7 cellular contexts compared by ENCODE assay signal in genomic region chr6:109456710-109457595, GRCh38. TPM values are rescaled to one million over a fixed set of nuclear protein-coding genes. Genes with fewer than 3 reads are reported as not detected.
DNase-seq lines count a peak whose midpoint lies in the region; ATAC-seq and TF ChIP-seq lines count a peak whose summit lies in the region.

No MANE protein-coding gene starts in this region.

- H3K4me1 Mint-ChIP-seq in glutamatergic neuron (ENCODE audit: low read depth, unreplicated experiment) = peaks cover 19% of the 10 kb centered on the region

- intact Hi-C loops in gastrocnemius medialis (cut with DNase I; ENCODE audit: low total_unique reads) = loop anchor here (2.0 to 10.0 kb wide), 4 partner anchors 26 to 902 kb away; partner anchors contain the start of genes AK9, CD164, FIG4 and ZBTB24

- in situ Hi-C loops in gastrocnemius medialis (cut with MboI; ENCODE audit: low sequenced_read_pairs in 4 of 4) (no loop called here), ACHN (cut with HindIII; ENCODE audit: low pct_ligation_motif_present, low pct_unique_long_range_greater_than_20kb, low sequenced_read_pairs) (no loop called here)

- H3K9me3 Mint-ChIP-seq in glutamatergic neuron (ENCODE audit: unreplicated experiment) = peaks cover 20% of the 10 kb centered on the region

- peak overlapping the region; percentile 41 for H3K27ac Mint-ChIP-seq in glutamatergic neuron (ENCODE audit: unreplicated experiment)

- H3K36me3 Mint-ChIP-seq in glutamatergic neuron (ENCODE audit: unreplicated experiment) = no peaks in the 10 kb centered on the region

- peak overlapping the region; percentile 92 for H3K4me3 Mint-ChIP-seq in glutamatergic neuron (ENCODE audit: unreplicated experiment)

- TF ChIP-seq CTCF in WI38 (IDR thresholded peaks at IDR 0.05; ENCODE audit: low read depth, low read length) (no peak), glutamatergic neuron (IDR thresholded peaks at IDR 0.05; ENCODE audit: partially characterized antibody, unreplicated experiment) (no peak), gastrocnemius medialis (IDR thresholded peaks at IDR 0.05 in 4 of 5, conservative IDR thresholded peaks at IDR 0.05 in 1 of 5) (no peak)

- peak overlapping the region; percentile 61 to 74 (median 72) for H3K27ac ChIP-seq in gastrocnemius medialis

- peaks cover 14% of the 10 kb centered on the region for H3K27me3 Mint-ChIP-seq in glutamatergic neuron (ENCODE audit: unreplicated experiment)

- peak; percentile 13 for TF ChIP-seq POLR2A in GM15510 (IDR thresholded peaks at IDR 0.05; ENCODE audit: borderline replicate concordance, extremely low read depth, insufficient read length)
- TF ChIP-seq POLR2A in gastrocnemius medialis (IDR thresholded peaks at IDR 0.05) = peak in 1 of 2 donors; percentile 15

- peaks cover 0 to 5% of the 10 kb centered on the region in 2 donors for H3K36me3 ChIP-seq in gastrocnemius medialis

- peak overlapping the region; percentile 90 for H3K4me3 ChIP-seq in WI38 (ENCODE audit: low read depth, low read length)
- H3K4me3 ChIP-seq in gastrocnemius medialis = peak overlapping the region; percentile 25 to 83 (median 72)

- DNase-seq in glutamatergic neuron = no peak
- peak; percentile 33 to 69 for DNase-seq in gastrocnemius medialis
- no peak for DNase-seq in HPDE6-E6E7 (ENCODE audit: extremely low spot score)
- no peak for DNase-seq in NCI-H345 treated with DMSO at 0.1 percent for 48 hours (lab: John Stamatoyannopoulos, UW; ENCODE audit: unreplicated experiment)
- no peak for DNase-seq in ACHN

- no peaks in the 10 kb centered on the region for H3K27me3 ChIP-seq in gastrocnemius medialis

- peaks cover 18 to 34% of the 10 kb centered on the region in 2 donors for H3K4me1 ChIP-seq in gastrocnemius medialis

- ATAC-seq in gastrocnemius medialis = peak; percentile 55 to 57

- H3K9me3 ChIP-seq in gastrocnemius medialis = no peaks in the 10 kb centered on the region

RNA-seq across cellular contexts. Expression of gene MICAL1, which starts 1.4 kb away (rescaled TPM):
- total RNA-seq in glutamatergic neuron (ENCODE audit: unreplicated experiment) (782 TPM), gastrocnemius medialis (10 to 100 TPM in 1 of 4 donors, 1 to 10 TPM in 3; 6.0 to 11.6 (median 8.0) TPM)

RNA-seq across cellular contexts. Expression of gene SMPD2, which starts 16.4 kb away (rescaled TPM):
- total RNA-seq in glutamatergic neuron (ENCODE audit: unreplicated experiment) (6.4 TPM), gastrocnemius medialis (1 to 10 TPM; 3.9 to 7.7 (median 5.9) TPM)

RNA-seq across cellular contexts. Expression of gene PPIL6, which starts 16.5 kb away (rescaled TPM):
- total RNA-seq in glutamatergic neuron (ENCODE audit: unreplicated experiment) (0.83 TPM), gastrocnemius medialis (1 to 10 TPM in 3 of 4 donors, under 1 TPM in 1; 0.64 to 2.9 (median 1.3) TPM)

RNA-seq across cellular contexts. Expression of gene ZBTB24, which starts 26.1 kb away (rescaled TPM):
- total RNA-seq in glutamatergic neuron (ENCODE audit: unreplicated experiment) = 6.4 TPM
- total RNA-seq in gastrocnemius medialis = 10 to 100 TPM in 1 of 4 donors, 1 to 10 TPM in 3; 3.7 to 10.5 (median 6.1) TPM

Comparison
In these comparisons a context has a peak if more than half of its experiments do, and no peak if none do; other contexts are left out.
1. DNase-seq: peak in gastrocnemius medialis (2 of 2); none in glutamatergic neuron (single experiment), HPDE6-E6E7 (single experiment), NCI-H345 treated with DMSO at 0.1 percent for 48 hours (single experiment) and ACHN (single experiment).
2. RNA of gene MICAL1, which starts 1.4 kb away (total RNA-seq): 782 TPM in glutamatergic neuron (single experiment); 6.0 to 11.6 TPM in gastrocnemius medialis; every median in the first group is over 10 times any median in the second.